9 cellular contexts compared by ENCODE assay signal in genomic region chr5:152505442-152506042, GRCh38.
DNase-seq lines count a peak whose midpoint lies in the region; ATAC-seq, FAIRE-seq and TF ChIP-seq lines count a peak whose summit lies in the region.
"Had no signal": no experiment of that assay in that cellular context is flagged by ENCODE, and none has a peak within 500 bp of the region (broad histone marks: within the 10 kb centered on the region; RNA-seq: fewer than 3 reads in every experiment).

No MANE protein-coding gene starts in this region.

- no peaks in the 10 kb centered on the region for H3K9me3 ChIP-seq in tibial artery

- peak; percentile 90 for FAIRE-seq in GM18507 (lab: Jason Lieb, UNC)

- H3K27ac ChIP-seq in tibial artery: no peak overlapping the region

- no peaks in the 10 kb centered on the region for H3K36me3 Mint-ChIP-seq in effector memory CD8-positive, alpha-beta T cell (ENCODE audit: insufficient read depth)

- ATAC-seq in HG02870 (IDR thresholded peaks at IDR 0.05; ENCODE audit: unreplicated experiment): peak; percentile 89
- peak; percentile 75 for ATAC-seq in effector memory CD8-positive, alpha-beta T cell (replicated peaks)

- no peaks in the 10 kb centered on the region for H3K27me3 ChIP-seq in tibial artery

- no peak overlapping the region for H3K4me3 ChIP-seq in tibial artery

- DNase-seq in Ammon's horn (ENCODE audit: low spot score): peak; percentile 92
- no peak for DNase-seq in GM18507 (ENCODE audit: extremely low spot score, insufficient read length, low read depth)
- peak; percentile 65 for DNase-seq in NCI-H1436 treated with DMSO at 0.1 percent for 48 hours (lab: John Stamatoyannopoulos, UW)
- DNase-seq in T-helper 1 cell: peak in 4 of 5 donors; percentile 17 to 41 (median 22)
- DNase-seq in effector memory CD8-positive, alpha-beta T cell: peak; percentile 23 to 32 (median 32)
- peak; percentile 83 for DNase-seq in midbrain (lab: John Stamatoyannopoulos, UW)
- DNase-seq in tibial artery: peak; percentile 55 to 64

- no peaks in the 10 kb centered on the region for H3K9me3 Mint-ChIP-seq in effector memory CD8-positive, alpha-beta T cell
- H3K9me3 Mint-ChIP-seq: T-helper 1 cell treated with Interleukin-12 subunit alpha and Interleukin-12 subunit beta and Interleukin-4 antibody, amounts not matched to agents 30 μg/mL and 1 μg/mL, for 36 hours had no signal

- no peaks in the 10 kb centered on the region for H3K4me1 Mint-ChIP-seq in effector memory CD8-positive, alpha-beta T cell (ENCODE audit: low read depth in 2 of 2)

- H3K27ac Mint-ChIP-seq in effector memory CD8-positive, alpha-beta T cell: no peak overlapping the region
- H3K27ac Mint-ChIP-seq: T-helper 1 cell treated with Interleukin-12 subunit alpha and Interleukin-12 subunit beta and Interleukin-4 antibody, amounts not matched to agents 30 μg/mL and 1 μg/mL, for 36 hours had no signal

- no peaks in the 10 kb centered on the region for H3K36me3 ChIP-seq in tibial artery

- intact Hi-C loops in tibial artery (cut with DNase I; ENCODE audit: low total_unique reads): no loop called here

- peaks cover 32 to 45% of the 10 kb centered on the region in 2 donors for H3K27me3 Mint-ChIP-seq in effector memory CD8-positive, alpha-beta T cell

- H3K4me1 ChIP-seq in tibial artery: no peaks in the 10 kb centered on the region

- H3K4me3 Mint-ChIP-seq in effector memory CD8-positive, alpha-beta T cell: no peak overlapping the region
- H3K4me3 Mint-ChIP-seq: T-helper 1 cell treated with Interleukin-12 subunit alpha and Interleukin-12 subunit beta and Interleukin-4 antibody, amounts not matched to agents 30 μg/mL and 1 μg/mL, for 36 hours had no signal

- peak; percentile 35 to 36 for TF ChIP-seq CTCF in tibial artery (IDR thresholded peaks at IDR 0.05)
